8 cellular contexts compared by ENCODE assay signal in the genomic region with DNA sequence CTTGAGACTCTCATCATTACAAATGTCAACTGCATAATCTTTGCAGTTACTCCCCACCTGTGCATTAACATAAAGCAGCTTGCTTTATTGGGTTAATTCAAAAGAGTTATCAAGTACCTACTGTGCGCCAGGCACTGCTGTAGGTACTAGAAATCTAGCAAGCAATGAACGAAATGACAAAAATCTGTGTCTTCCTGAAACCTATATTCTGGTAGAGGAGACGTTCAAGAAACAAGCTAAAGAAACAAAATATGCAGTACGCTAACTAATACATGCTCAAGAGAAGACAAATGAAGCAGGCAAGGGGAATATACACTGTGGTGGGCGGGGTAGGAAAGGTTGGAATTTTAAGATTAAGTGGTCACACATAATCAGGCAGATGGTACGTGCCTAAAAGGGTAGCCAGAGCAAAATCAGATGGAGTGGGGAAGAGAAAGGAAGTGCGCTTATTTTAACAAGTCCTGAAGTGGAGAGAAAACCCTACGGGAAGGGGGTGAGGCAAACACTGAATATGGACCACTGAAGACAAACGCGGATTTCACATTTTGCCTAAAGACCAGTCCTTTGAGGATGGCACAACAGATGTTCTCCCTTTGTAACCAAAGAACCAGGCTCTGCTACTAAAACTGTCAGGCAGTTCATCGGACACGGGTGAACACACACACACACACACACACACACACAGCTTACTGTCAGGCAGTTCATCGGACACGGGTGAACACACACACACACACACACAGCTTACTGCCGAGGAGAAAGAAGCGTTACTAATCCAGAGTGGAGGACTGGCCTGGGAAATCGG. TPM values are rescaled to one million over a fixed set of nuclear protein-coding genes. Genes with fewer than 3 reads are reported as not detected.
DNase-seq lines count a peak whose midpoint lies in the region; ATAC-seq and TF ChIP-seq lines count a peak whose summit lies in the region.

No MANE protein-coding gene starts in this region.

- in situ Hi-C loops in Panc1 (cut with HindIII; ENCODE audit: low pct_unique_long_range_greater_than_20kb, low sequenced_read_pairs), result no loop called here

- POLR2A ChIA-PET in Panc1 (lab: Charles Lee), result interaction anchor here (0.6 to 0.7 kb wide), 2 partner anchors 13 to 71 kb away, joined by 4 read pairs; no protein-coding TSS in a partner anchor

- peaks cover 38% of the 10 kb centered on the region for H3K4me1 ChIP-seq in Panc1 (ENCODE audit: control insufficient read depth, insufficient read depth, low read length)
- H3K4me1 ChIP-seq in prostate gland (replicated peaks), result no peaks in the 10 kb centered on the region

- no peaks in the 10 kb centered on the region for H3K36me3 Mint-ChIP-seq in activated T-cell treated with anti-CD3 and anti-CD28 coated beads, Interleukin-2, amount 50 U/mL, for 24 hours (ENCODE audit: low read depth)

- H3K9me3 ChIP-seq in Panc1 (ENCODE audit: control insufficient read depth, insufficient read depth, low read depth, low read length) (no peaks in the 10 kb centered on the region), prostate gland (no peaks in the 10 kb centered on the region)

- H3K27me3 Mint-ChIP-seq in activated T-cell treated with anti-CD3 and anti-CD28 coated beads, Interleukin-2, amount 50 U/mL, for 24 hours, result peaks cover 65% of the 10 kb centered on the region

- TF ChIP-seq CTCF in Panc1 (IDR thresholded peaks at IDR 0.05) (no peak), prostate gland (IDR thresholded peaks at IDR 0.05) (no peak)

- H3K27ac ChIP-seq in Panc1 (ENCODE audit: low read length) (peak overlapping the region; percentile 81), prostate gland (no peak overlapping the region), caudate nucleus (ENCODE audit: low read depth, low read length) (no peak overlapping the region)

- no peak for DNase-seq in activated T-cell treated with anti-CD3 and anti-CD28 coated beads, Interleukin-2, amount 50 U/mL, for 24 hours
- DNase-seq in activated T-cell treated with anti-CD3 and anti-CD28 coated beads for 4 hours (no peak), Panc1 (ENCODE audit: low read depth, low spot score) (no peak), fibroblast of gingiva (ENCODE audit: low read depth) (peak; percentile 17), prostate gland (ENCODE audit: low spot score) (no peak), HuH-7.5 (ENCODE audit: low spot score) (no peak), AML-193 (lab: John Stamatoyannopoulos, UW) (no peak), caudate nucleus (lab: John Stamatoyannopoulos, UW) (no peak)

- H3K27me3 ChIP-seq in Panc1 (ENCODE audit: control insufficient read depth, insufficient read depth, low read length), result no peaks in the 10 kb centered on the region
- no peaks in the 10 kb centered on the region for H3K27me3 ChIP-seq in prostate gland (replicated peaks; ENCODE audit: insufficient read depth)

- peaks cover 13% of the 10 kb centered on the region for H3K4me1 Mint-ChIP-seq in activated T-cell treated with anti-CD3 and anti-CD28 coated beads, Interleukin-2, amount 50 U/mL, for 24 hours (ENCODE audit: low read depth)

- ATAC-seq in Panc1, result peak; percentile 22

- H3K36me3 ChIP-seq in Panc1 (ENCODE audit: control insufficient read depth, insufficient read depth, low read length) (no peaks in the 10 kb centered on the region), prostate gland (no peaks in the 10 kb centered on the region)

- H3K4me3 ChIP-seq in Panc1 (ENCODE audit: low read depth in 2 of 2, low read length in 2 of 2) (peak overlapping the region; percentile 56 to 75), prostate gland (peak overlapping the region; percentile 48 to 59)

- peak overlapping the region; percentile 60 for H3K4me3 Mint-ChIP-seq in activated T-cell treated with anti-CD3 and anti-CD28 coated beads, Interleukin-2, amount 50 U/mL, for 24 hours

- 27% methylated on average over 17 of the region's 17 CpGs for WGBS in prostate gland

- H3K27ac Mint-ChIP-seq in activated T-cell treated with anti-CD3 and anti-CD28 coated beads, Interleukin-2, amount 50 U/mL, for 24 hours, result no peak overlapping the region

- intact Hi-C loops in Panc1 (cut with micrococcal nuclease; ENCODE audit: unreplicated experiment), result loop anchor here (5.0 kb wide), 2 partner anchors 36 to 91 kb away; no protein-coding TSS in a partner anchor
- intact Hi-C loops in prostate gland (cut with DNase I), result no loop called here

- peaks cover 2% of the 10 kb centered on the region for H3K9me3 Mint-ChIP-seq in activated T-cell treated with anti-CD3 and anti-CD28 coated beads, Interleukin-2, amount 50 U/mL, for 24 hours

- BruUV-seq in Panc1 (replicated peaks; lab: Mats Ljungman, UMichigan), result TSS peak; percentile 60

- TF ChIP-seq POLR2A in prostate gland (IDR thresholded peaks at IDR 0.05), result no peak

- CTCF ChIA-PET in Panc1 (lab: Charles Lee), result interaction anchor here (0.6 to 0.7 kb wide), 2 partner anchors 10 to 104 kb away, joined by 3 read pairs; no protein-coding TSS in a partner anchor

RNA-seq across cellular contexts. Expression of a gene that starts 1.2 kb away (rescaled TPM):
- total RNA-seq in Panc1 (2021; ENCODE audit: unreplicated experiment) (27.8 TPM), prostate gland (10 to 100 TPM; 15.5 to 17.9 TPM)
- 12.1 TPM for polyA plus RNA-seq in Panc1 (2012; ENCODE audit: insufficient read length)

RNA-seq across cellular contexts. Expression of a gene that starts 50.7 kb away (rescaled TPM):
- total RNA-seq in Panc1 (2021; ENCODE audit: unreplicated experiment) (17.6 TPM), prostate gland (1 to 10 TPM; 4.4 to 7.2 TPM)
- polyA plus RNA-seq in Panc1 (2012; ENCODE audit: insufficient read length), result 9.4 TPM
